In the genomic region with DNA sequence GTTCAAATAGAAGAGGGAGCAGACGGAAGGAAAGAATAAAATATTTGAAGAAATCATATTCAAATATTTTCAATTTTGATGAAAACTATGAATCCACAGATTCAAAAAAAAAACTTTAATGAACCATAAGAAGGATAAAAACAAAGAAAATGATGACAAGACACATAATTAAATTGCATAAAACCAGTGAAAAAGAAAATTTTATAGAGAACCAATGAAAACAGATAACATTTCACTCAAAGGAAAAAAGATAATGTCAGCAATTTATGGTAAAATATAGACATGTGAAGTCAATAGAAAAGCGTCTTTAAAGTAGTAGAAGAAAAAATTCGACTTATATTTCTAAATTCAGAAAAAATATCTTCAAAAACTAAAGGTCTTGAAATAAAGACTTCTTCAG, we compare ENCODE assay signal across 28 cellular contexts.
"Had no signal": no experiment of that assay in that cellular context is flagged by ENCODE, and none has a peak within 500 bp of the region (broad histone marks: within the 10 kb centered on the region; RNA-seq: fewer than 3 reads in every experiment).

No MANE protein-coding gene starts in this region.

- H3K4me2 ChIP-seq: neural progenitor cell, smooth muscle cell had no signal

- ATAC-seq: natural killer cell; psoas muscle; right cardiac atrium; sciatic nerve; stimulated activated memory B cell treated with anti-CD40 and anti-IgM and Interleukin-4, amounts not matched to agents 10 μg/mL and 1 μg/mL and 100 μg/mL, for 72 hours; stimulated activated naive CD8-positive, alpha-beta T cell treated with anti-CD3 and anti-CD28 coated beads, Interleukin-15, amount 100 ng/mL, for 72 hours; stimulated activated naive CD8-positive, alpha-beta T cell treated with anti-CD3 and anti-CD28 coated beads, Interleukin-15, Interleukin-2, amounts not matched to agents 100 U/mL and 50 U/mL, for 24 hours; upper lobe of right lung had no signal

- H2AFZ ChIP-seq: neural progenitor cell, parathyroid adenoma had no signal

- H3K4me3 ChIP-seq: neural progenitor cell, ovary, psoas muscle, skin epidermis, smooth muscle cell, spleen, suprapubic skin, testis, tibial artery, transverse colon, upper lobe of right lung, uterus had no signal

- H3K9me3 ChIP-seq: ovary, psoas muscle, spleen, suprapubic skin, testis, tibial artery, upper lobe of right lung, uterus had no signal

- H3K9ac ChIP-seq: neural progenitor cell, parathyroid adenoma had no signal

- DNase-seq: natural killer cell; occipital lobe; ovary; posterior cingulate gyrus; psoas muscle; right cardiac atrium; spleen; stimulated activated CD4-positive, alpha-beta T cell treated with anti-CD3 and anti-CD28 coated beads, Interleukin-12 subunit alpha, Interleukin-12 subunit beta, amount 100 ng/mL, for 4 hours; stimulated activated CD4-positive, alpha-beta T cell treated with anti-CD3 and anti-CD28 coated beads, Interleukin-1b, Interleukin-23, amount 100 ng/mL, for 48 hours; stimulated activated CD4-positive, alpha-beta T cell treated with anti-CD3 and anti-CD28 coated beads, Interleukin-4, amount 100 ng/mL, for 1 hour; stimulated activated CD4-positive, alpha-beta T cell treated with anti-CD3 and anti-CD28 coated beads, Interleukin-4, amount 100 ng/mL, for 4 hours; stimulated activated CD8-positive, alpha-beta memory T cell treated with anti-CD3 and anti-CD28 coated beads, Interleukin-4, amount 100 ng/mL, for 48 hours; stimulated activated naive CD4-positive, alpha-beta T cell; stimulated activated naive CD8-positive, alpha-beta T cell treated with anti-CD3 and anti-CD28 coated beads, Interleukin-15, amount 100 ng/mL, for 72 hours; stimulated activated naive CD8-positive, alpha-beta T cell treated with anti-CD3 and anti-CD28 coated beads, Interleukin-15, Interleukin-2, amounts not matched to agents 100 U/mL and 50 U/mL, for 24 hours; substantia nigra; testis; tibial artery; transverse colon; upper lobe of right lung; uterus had no signal

- H3K79me2 ChIP-seq: parathyroid adenoma had no signal

- H3K36me3 ChIP-seq: neural progenitor cell, ovary, spleen, suprapubic skin, tibial artery, transverse colon, upper lobe of right lung, uterus had no signal

- H3K27me3 ChIP-seq: neural progenitor cell, ovary, spleen, suprapubic skin, testis, tibial artery, transverse colon, upper lobe of right lung, uterus had no signal

- H3K27ac ChIP-seq: neural progenitor cell, ovary, parathyroid adenoma, psoas muscle, skin epidermis, spleen, suprapubic skin, testis, tibial artery, transverse colon, upper lobe of right lung, uterus had no signal

- H3K4me1 ChIP-seq: neural progenitor cell, parathyroid adenoma, psoas muscle, spleen, suprapubic skin, testis, tibial artery, transverse colon, upper lobe of right lung, uterus had no signal
